Comparison of ENCODE assay signal across 8 cellular contexts in the genomic region with DNA sequence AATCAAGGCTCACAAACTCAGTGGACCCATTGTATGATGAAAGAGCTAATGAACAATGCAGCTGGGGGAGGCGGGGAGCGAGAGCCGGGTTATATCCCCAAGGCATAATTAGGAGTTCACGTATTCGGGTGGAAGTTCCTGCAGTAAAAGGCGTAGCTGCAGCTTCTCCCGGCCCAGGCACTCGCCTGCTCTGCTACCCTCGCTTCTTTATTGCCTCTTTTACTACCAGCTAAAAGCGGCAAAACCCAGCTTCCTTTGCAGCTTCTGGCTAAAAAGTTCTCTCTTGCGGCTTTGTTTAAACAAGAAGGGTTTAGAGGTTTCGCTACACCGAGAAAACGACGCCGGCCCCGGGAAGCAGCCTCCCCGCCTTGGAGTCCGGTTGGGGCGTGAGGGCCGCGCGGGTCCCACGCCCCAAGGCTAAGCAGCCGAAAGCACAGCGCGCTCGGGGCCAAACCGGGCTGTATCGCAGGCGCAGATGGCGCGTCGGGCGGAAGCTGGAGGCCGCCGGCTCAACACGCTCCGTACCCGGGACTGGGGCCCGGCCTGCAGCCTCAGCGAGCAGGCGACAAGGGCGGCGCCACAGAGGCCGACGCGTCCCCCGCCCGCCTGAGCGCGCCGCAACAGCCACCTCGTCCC.
DNase-seq lines count a peak whose midpoint lies in the region; ATAC-seq and TF ChIP-seq lines count a peak whose summit lies in the region.

No MANE protein-coding gene starts in this region.

- intact Hi-C loops in head of caudate nucleus (cut with DNase I) = loop anchor here (5.0 kb wide), 1 partner anchor 63 kb away; the partner anchor contains the start of gene RMND1

- peak overlapping the region; percentile 92 for H3K4me3 Mint-ChIP-seq in activated naive CD8-positive, alpha-beta T cell treated with anti-CD3 and anti-CD28 coated beads, Interleukin-2, amount 50 U/mL, for 24 hours

- H3K27ac Mint-ChIP-seq in activated naive CD8-positive, alpha-beta T cell treated with anti-CD3 and anti-CD28 coated beads, Interleukin-2, amount 50 U/mL, for 24 hours = peak overlapping the region; percentile 92

- peak; percentile 83 for DNase-seq in DMS 273 (lab: John Stamatoyannopoulos, UW; ENCODE audit: unreplicated experiment)
- DNase-seq in NCI-H774 (lab: John Stamatoyannopoulos, UW) = peak; percentile 44
- peak; percentile 39 for DNase-seq in activated naive CD8-positive, alpha-beta T cell treated with anti-CD3 and anti-CD28 coated beads, Interleukin-2, amount 50 U/mL, for 24 hours
- DNase-seq in head of caudate nucleus = peak; percentile 34 to 80 (median 60)
- peak in 45 of 56 donors; percentile 9 to 90 (median 66) for DNase-seq in nucleus accumbens (lab: John Stamatoyannopoulos, UW)
- DNase-seq in GM19238 (ENCODE audit: insufficient read length, low spot score) = no peak

- ATAC-seq in HG03196 (IDR thresholded peaks at IDR 0.05; ENCODE audit: unreplicated experiment) = peak; percentile 66
- peak; percentile 75 for ATAC-seq in activated naive CD8-positive, alpha-beta T cell treated with anti-CD3 and anti-CD28 coated beads, Interleukin-2, amount 50 U/mL, for 24 hours

- peaks cover 67% of the 10 kb centered on the region for H3K4me1 Mint-ChIP-seq in activated naive CD8-positive, alpha-beta T cell treated with anti-CD3 and anti-CD28 coated beads, Interleukin-2, amount 50 U/mL, for 24 hours

- H3K27me3 Mint-ChIP-seq in activated naive CD8-positive, alpha-beta T cell treated with anti-CD3 and anti-CD28 coated beads, Interleukin-2, amount 50 U/mL, for 24 hours = no peaks in the 10 kb centered on the region

- peak; percentile 91 for TF ChIP-seq POLR2A in GM19193 (IDR thresholded peaks at IDR 0.05; ENCODE audit: extremely low read depth, insufficient read depth, insufficient read length)

- peaks cover 25% of the 10 kb centered on the region for H3K36me3 Mint-ChIP-seq in activated naive CD8-positive, alpha-beta T cell treated with anti-CD3 and anti-CD28 coated beads, Interleukin-2, amount 50 U/mL, for 24 hours (ENCODE audit: low read depth)

- H3K9me3 Mint-ChIP-seq in activated naive CD8-positive, alpha-beta T cell treated with anti-CD3 and anti-CD28 coated beads, Interleukin-2, amount 50 U/mL, for 24 hours = no peaks in the 10 kb centered on the region
